8 cellular contexts compared by ENCODE assay signal in genomic region chr10:98134431-98135221, GRCh38. TPM values are rescaled to one million over a fixed set of nuclear protein-coding genes. Genes with fewer than 3 reads are reported as not detected.
A peak's percentile ranks its signal among the peaks of the same experiment; 100 is the strongest.
DNase-seq lines count a peak whose midpoint lies in the region; ATAC-seq and TF ChIP-seq lines count a peak whose summit lies in the region.

Gene R3HCC1L (plus strand): TSS chr10:98134657. CDS start chr10:98208115, 73,458 bp downstream.

- H3K4me1 Mint-ChIP-seq in activated T-cell treated with anti-CD3 and anti-CD28 coated beads, Interleukin-2, amount 50 U/mL, for 4 hours (ENCODE audit: low read depth): peaks cover 40% of the 10 kb centered on the region

- TF ChIP-seq RAD21 in Ishikawa (IDR thresholded peaks at IDR 0.05; ENCODE audit: low read depth): no peak

- DNase-seq in DMS53 treated with DMSO at 0.1 percent for 48 hours (lab: John Stamatoyannopoulos, UW; ENCODE audit: unreplicated experiment) (peak; percentile 95), PC-9 (peak; percentile 58 to 83), esophagus muscularis mucosa (ENCODE audit: extremely low spot score) (peak; percentile 96)
- DNase-seq in activated T-cell treated with anti-CD3 and anti-CD28 coated beads, Interleukin-2, amount 50 U/mL, for 4 hours: peak; percentile 90
- DNase-seq in stimulated activated CD8-positive, alpha-beta memory T cell treated with anti-CD3 and anti-CD28 coated beads, Interleukin-7, amount 100 ng/mL, for 24 hours (ENCODE audit: low read depth): peak; percentile 92

- H3K27ac ChIP-seq in PC-9: peak within 1 kb of the TSS; percentile 72
- peak within 1 kb of the TSS; percentile 87 to 93 (median 88) for H3K27ac ChIP-seq in esophagus muscularis mucosa (replicated peaks in 1 of 4)
- peak within 1 kb of the TSS; percentile 97 for H3K27ac ChIP-seq in muscle layer of duodenum (ENCODE audit: low read length)

- WGBS in esophagus muscularis mucosa: 5% methylated on average over 10 of the region's 64 CpGs

- H3F3A ChIP-seq in PC-9 (ENCODE audit: insufficient read depth, low read depth): no peaks in the 10 kb centered on the region

- intact Hi-C loops in PC-9 (cut with micrococcal nuclease; ENCODE audit: unreplicated experiment) (no loop called here), esophagus muscularis mucosa (cut with DNase I) (no loop called here)

- H3K9me3 ChIP-seq in PC-9 (ENCODE audit: insufficient read depth, low read depth) (no peaks in the 10 kb centered on the region), esophagus muscularis mucosa (no peaks in the 10 kb centered on the region), muscle layer of duodenum (ENCODE audit: control insufficient read depth in 1 of 2, low read length in 2 of 2) (no peaks in the 10 kb centered on the region)

- TF ChIP-seq EP300 in Ishikawa (IDR thresholded peaks at IDR 0.05; ENCODE audit: borderline replicate concordance) (no peak), esophagus muscularis mucosa (IDR thresholded peaks at IDR 0.05) (no peak)

- TSS peak; percentile 65 for BruUV-seq in PC-9 (replicated peaks; lab: Mats Ljungman, UMichigan)

- peak; percentile 88 for ATAC-seq in GM21619 (IDR thresholded peaks at IDR 0.05; ENCODE audit: unreplicated experiment)
- ATAC-seq in activated T-cell treated with anti-CD3 and anti-CD28 coated beads, Interleukin-2, amount 50 U/mL, for 4 hours: peak; percentile 96 to 97

- POLR2A ChIA-PET in PC-9 (lab: Charles Lee; ENCODE audit: unreplicated experiment): interaction anchor here (0.7 kb wide), 1 partner anchor 211 kb away, joined by 4 read pairs; no protein-coding TSS in a partner anchor

- H3K27me3 Mint-ChIP-seq in activated T-cell treated with anti-CD3 and anti-CD28 coated beads, Interleukin-2, amount 50 U/mL, for 4 hours (ENCODE audit: low read depth): no peaks in the 10 kb centered on the region

- H4K20me1 ChIP-seq in PC-9 (ENCODE audit: insufficient read depth): no peaks in the 10 kb centered on the region

- TF ChIP-seq CTCF in PC-9 (conservative IDR thresholded peaks at IDR 0.05): no peak
- peak in 1 of 3 experiments; percentile 2 for TF ChIP-seq CTCF in esophagus muscularis mucosa (IDR thresholded peaks at IDR 0.05)

- no peaks in the 10 kb centered on the region for H3K9me2 ChIP-seq in PC-9 (ENCODE audit: insufficient read depth)

- no peaks in the 10 kb centered on the region for H3K27me3 ChIP-seq in PC-9 (ENCODE audit: insufficient read depth, low read depth)
- no peaks in the 10 kb centered on the region for H3K27me3 ChIP-seq in esophagus muscularis mucosa
- H3K27me3 ChIP-seq in muscle layer of duodenum (ENCODE audit: low read depth, low read length): no peaks in the 10 kb centered on the region

- H3K36me3 Mint-ChIP-seq in activated T-cell treated with anti-CD3 and anti-CD28 coated beads, Interleukin-2, amount 50 U/mL, for 4 hours (ENCODE audit: insufficient read depth): no peaks in the 10 kb centered on the region

- CTCF ChIA-PET in PC-9 (lab: Charles Lee): interaction anchor here (0.6 kb wide), 1 partner anchor 1077 kb away, joined by 4 read pairs; no protein-coding TSS in a partner anchor

- H2AFZ ChIP-seq in PC-9: peak within 1 kb of the TSS; percentile 99

- H3K4me1 ChIP-seq in PC-9 (replicated peaks; ENCODE audit: insufficient read depth) (0 out of 2 replicates have a peak, but pooled peaks cover 7% of the 10 kb centered on the region), esophagus muscularis mucosa (peaks cover 4 to 34% (median 22%) of the 10 kb centered on the region in 4 donors), muscle layer of duodenum (ENCODE audit: control insufficient read depth in 1 of 2, insufficient read depth in 2 of 2, low read length in 2 of 2) (peaks cover 9% of the 10 kb centered on the region in 2 donors)

- peak; percentile 59 for TF ChIP-seq POLR2A in esophagus muscularis mucosa (IDR thresholded peaks at IDR 0.05; ENCODE audit: low read depth)

- H3K36me3 ChIP-seq in PC-9 (ENCODE audit: low read depth): no peaks in the 10 kb centered on the region
- no peaks in the 10 kb centered on the region for H3K36me3 ChIP-seq in esophagus muscularis mucosa
- no peaks in the 10 kb centered on the region for H3K36me3 ChIP-seq in muscle layer of duodenum (ENCODE audit: control insufficient read depth in 1 of 2, insufficient read depth in 2 of 2, low read length in 2 of 2)

- H3K79me2 ChIP-seq in PC-9 (ENCODE audit: low read depth): peaks cover 46% of the 10 kb centered on the region

- peak within 1 kb of the TSS; percentile 97 for H3K4me3 ChIP-seq in PC-9
- H3K4me3 ChIP-seq in esophagus muscularis mucosa: peak within 1 kb of the TSS; percentile 70 to 95 (median 94)
- peak within 1 kb of the TSS; percentile 94 to 98 for H3K4me3 ChIP-seq in muscle layer of duodenum (ENCODE audit: low read depth in 1 of 2, low read length in 2 of 2)

- H3K4me2 ChIP-seq in PC-9: peak within 1 kb of the TSS; percentile 97

- no peaks in the 10 kb centered on the region for H3K9me3 Mint-ChIP-seq in activated T-cell treated with anti-CD3 and anti-CD28 coated beads, Interleukin-2, amount 50 U/mL, for 4 hours

- peak within 1 kb of the TSS; percentile 94 for H3K4me3 Mint-ChIP-seq in activated T-cell treated with anti-CD3 and anti-CD28 coated beads, Interleukin-2, amount 50 U/mL, for 4 hours

TF ChIP-seq in Ishikawa, 13 proteins besides CTCF, POLR2A, EP300 and RAD21:
- TF ChIP-seq EGR1 (IDR thresholded peaks at IDR 0.05): peak; percentile 43
- 0 out of 2 replicates have a peak, but pooled peaks have one; percentile 15 for TF ChIP-seq FOXM1 (IDR thresholded peaks at IDR 0.05; ENCODE audit: borderline replicate concordance, low read depth)
- TF ChIP-seq ZBTB7A (IDR thresholded peaks at IDR 0.05; ENCODE audit: low read depth): peak; percentile 93
- TF ChIP-seq TAF1 (IDR thresholded peaks at IDR 0.05; ENCODE audit: low read depth): peak; percentile 92
- TF ChIP-seq, protein P1, sequence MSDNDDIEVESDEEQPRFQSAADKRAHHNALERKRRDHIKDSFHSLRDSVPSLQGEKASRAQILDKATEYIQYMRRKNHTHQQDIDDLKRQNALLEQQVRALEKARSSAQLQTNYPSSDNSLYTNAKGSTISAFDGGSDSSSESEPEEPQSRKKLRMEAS (IDR thresholded peaks at IDR 0.05): peak; percentile 76
- TF ChIP-seq CREB1 (IDR thresholded peaks at IDR 0.05; ENCODE audit: low read depth): peak; percentile 89
- no peak for TF ChIP-seq CEBPB (IDR thresholded peaks at IDR 0.05)
- TF ChIP-seq YY1 (IDR thresholded peaks at IDR 0.05; ENCODE audit: low read depth): peak; percentile 91
- TF ChIP-seq USF1 (IDR thresholded peaks at IDR 0.05): peak; percentile 68
- TF ChIP-seq, protein P2, sequence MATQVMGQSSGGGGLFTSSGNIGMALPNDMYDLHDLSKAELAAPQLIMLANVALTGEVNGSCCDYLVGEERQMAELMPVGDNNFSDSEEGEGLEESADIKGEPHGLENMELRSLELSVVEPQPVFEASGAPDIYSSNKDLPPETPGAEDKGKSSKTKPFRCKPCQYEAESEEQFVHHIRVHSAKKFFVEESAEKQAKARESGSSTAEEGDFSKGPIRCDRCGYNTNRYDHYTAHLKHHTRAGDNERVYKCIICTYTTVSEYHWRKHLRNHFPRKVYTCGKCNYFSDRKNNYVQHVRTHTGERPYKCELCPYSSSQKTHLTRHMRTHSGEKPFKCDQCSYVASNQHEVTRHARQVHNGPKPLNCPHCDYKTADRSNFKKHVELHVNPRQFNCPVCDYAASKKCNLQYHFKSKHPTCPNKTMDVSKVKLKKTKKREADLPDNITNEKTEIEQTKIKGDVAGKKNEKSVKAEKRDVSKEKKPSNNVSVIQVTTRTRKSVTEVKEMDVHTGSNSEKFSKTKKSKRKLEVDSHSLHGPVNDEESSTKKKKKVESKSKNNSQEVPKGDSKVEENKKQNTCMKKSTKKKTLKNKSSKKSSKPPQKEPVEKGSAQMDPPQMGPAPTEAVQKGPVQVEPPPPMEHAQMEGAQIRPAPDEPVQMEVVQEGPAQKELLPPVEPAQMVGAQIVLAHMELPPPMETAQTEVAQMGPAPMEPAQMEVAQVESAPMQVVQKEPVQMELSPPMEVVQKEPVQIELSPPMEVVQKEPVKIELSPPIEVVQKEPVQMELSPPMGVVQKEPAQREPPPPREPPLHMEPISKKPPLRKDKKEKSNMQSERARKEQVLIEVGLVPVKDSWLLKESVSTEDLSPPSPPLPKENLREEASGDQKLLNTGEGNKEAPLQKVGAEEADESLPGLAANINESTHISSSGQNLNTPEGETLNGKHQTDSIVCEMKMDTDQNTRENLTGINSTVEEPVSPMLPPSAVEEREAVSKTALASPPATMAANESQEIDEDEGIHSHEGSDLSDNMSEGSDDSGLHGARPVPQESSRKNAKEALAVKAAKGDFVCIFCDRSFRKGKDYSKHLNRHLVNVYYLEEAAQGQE (IDR thresholded peaks at IDR 0.05; ENCODE audit: low read depth): no peak
- TF ChIP-seq TCF12 (IDR thresholded peaks at IDR 0.05; ENCODE audit: low read depth): peak; percentile 75
- TF ChIP-seq NFIC (IDR thresholded peaks at IDR 0.05): no peak; the same call in 1 of the 2 replicates
- no peak for TF ChIP-seq TEAD4 (IDR thresholded peaks at IDR 0.05)

RNA-seq across cellular contexts. Expression of gene R3HCC1L, which starts in this region (rescaled TPM):
- total RNA-seq in PC-9 (2021) (6.5 and 7.0 TPM in 2 replicates), esophagus muscularis mucosa (10 to 100 TPM in 1 of 4 donors, 1 to 10 TPM in 3; 9.0 to 11.6 (median 9.9) TPM)
- total RNA-seq in activated T-cell treated with anti-CD3 and anti-CD28 coated beads, Interleukin-2, amount 50 U/mL, for 4 hours: 10 to 100 TPM; 16.8 to 19.6 (median 18.9) TPM

Comparison
In these comparisons a context has a peak if more than half of its experiments do, and no peak if none do; other contexts are left out.
1. Peak in every context shown above with its lines: DNase-seq, ATAC-seq, H3K4me3 ChIP-seq and H3K27ac ChIP-seq.